Comparison of ENCODE assay signal across 8 cellular contexts in genomic region chr22:36365020-36365411, GRCh38. TPM values are rescaled to one million over a fixed set of nuclear protein-coding genes. Genes with fewer than 3 reads are reported as not detected.
DNase-seq lines count a peak whose midpoint lies in the region; ATAC-seq and TF ChIP-seq lines count a peak whose summit lies in the region.

No MANE protein-coding gene starts in this region.

- H3K27ac ChIP-seq in 22Rv1 (peak overlapping the region; percentile 58), ascending aorta (peak overlapping the region; percentile 92 to 99)

- intact Hi-C loops in ascending aorta (cut with DNase I): no loop called here

- H3K4me1 ChIP-seq in ascending aorta: peaks cover 63 to 96% of the 10 kb centered on the region in 2 donors
- peaks cover 19% of the 10 kb centered on the region for H3K4me1 ChIP-seq in HAP-1

- peak overlapping the region in 1 of 2 donors; percentile 54 for H3K4me3 ChIP-seq in ascending aorta
- no peak overlapping the region for H3K4me3 ChIP-seq in HAP-1

- in situ Hi-C loops in HAP-1 (cut with MboI; ENCODE audit: low sequenced_read_pairs): no loop called here

- DNase-seq in GOT3 (lab: John Stamatoyannopoulos, UW) (peak; percentile 35), T-helper 22 cell (ENCODE audit: low read depth) (peak; percentile 95), ascending aorta (ENCODE audit: low spot score in 2 of 2) (peak; percentile 89 to 97), left lobe of liver (ENCODE audit: low spot score) (no peak), HAP-1 (ENCODE audit: low spot score in 2 of 2) (no peak)
- peak; percentile 76 to 90 (median 86) for DNase-seq in stimulated activated CD4-positive, alpha-beta T cell treated with anti-CD3 and anti-CD28 coated beads, TNF-alpha, amount 100 ng/mL, for 24 hours (ENCODE audit: low read depth in 3 of 3)

- H3K9me3 ChIP-seq in ascending aorta: no peaks in the 10 kb centered on the region
- no peaks in the 10 kb centered on the region for H3K9me3 ChIP-seq in HAP-1

- H3K36me3 ChIP-seq in ascending aorta (peaks cover 0 to 21% of the 10 kb centered on the region in 2 donors), HAP-1 (replicated peaks) (no peaks in the 10 kb centered on the region; the same call in 1 of the 2 replicates)

- TF ChIP-seq CTCF in 22Rv1 (IDR thresholded peaks at IDR 0.05) (no peak), ascending aorta (IDR thresholded peaks at IDR 0.05) (no peak)

- H3K27me3 ChIP-seq in ascending aorta (no peaks in the 10 kb centered on the region), HAP-1 (ENCODE audit: low read depth) (no peaks in the 10 kb centered on the region)

- ATAC-seq in left lobe of liver (peak; percentile 5), GM21529 (IDR thresholded peaks at IDR 0.05; ENCODE audit: unreplicated experiment) (no peak)

RNA-seq across cellular contexts. Expression of gene MYH9, which starts 22.8 kb away (rescaled TPM):
- total RNA-seq in ascending aorta: 1,114 TPM
- total RNA-seq in left lobe of liver: 204 TPM

Comparison
In these comparisons a context has a peak if more than half of its experiments do, and no peak if none do; other contexts are left out.
1. DNase-seq: peak in GOT3 (single experiment), T-helper 22 cell (single experiment), ascending aorta (2 of 2) and stimulated activated CD4-positive, alpha-beta T cell treated with anti-CD3 and anti-CD28 coated beads, TNF-alpha, amount 100 ng/mL, for 24 hours (3 of 3); none in left lobe of liver (single experiment) and HAP-1 (0 of 2).